In genomic region chr1:32353886-32354570, GRCh38 we compare ENCODE assay signal across 1 cellular context.
TF ChIP-seq lines count a peak whose summit lies in the region.

No MANE protein-coding gene starts in this region.

TF ChIP-seq in K562, 482 proteins besides CTCF, POLR2A, EP300 and RAD21 (continued from another document and continues in another):
- TF ChIP-seq CHD7 (IDR thresholded peaks at IDR 0.05; ENCODE audit: low read depth, low read length) = no peak
- TF ChIP-seq RBM17 (IDR thresholded peaks at IDR 0.05; ENCODE audit: borderline replicate concordance, low read depth, low read length) = no peak
- TF ChIP-seq ATF7 (IDR thresholded peaks at IDR 0.05) = no peak
- peak; percentile 38 for TF ChIP-seq CBFA2T3 (IDR thresholded peaks at IDR 0.05)
- TF ChIP-seq SMARCE1 (IDR thresholded peaks at IDR 0.05) = 0 out of 2 replicates have a peak, but pooled peaks have one; percentile 23
- 0 out of 2 replicates have a peak, but pooled peaks have one; percentile 8 for TF ChIP-seq ZNF121 (CRISPR knock-in tag; conservative IDR thresholded peaks at IDR 0.05)
- no peak for TF ChIP-seq HNRNPUL1 (IDR thresholded peaks at IDR 0.05; ENCODE audit: low read length)
- TF ChIP-seq TGIF2 (CRISPR knock-in tag; IDR thresholded peaks at IDR 0.05) = no peak
- no peak for TF ChIP-seq NBN (IDR thresholded peaks at IDR 0.05; ENCODE audit: low read depth)
- TF ChIP-seq KDM2B (CRISPR knock-in tag; IDR thresholded peaks at IDR 0.05) = no peak
- TF ChIP-seq KAT7 (CRISPR knock-in tag; IDR thresholded peaks at IDR 0.05; ENCODE audit: borderline replicate concordance) = no peak
- no peak for TF ChIP-seq TRIM24 (IDR thresholded peaks at IDR 0.05)
- no peak for TF ChIP-seq FOXJ2 (tag; IDR thresholded peaks at IDR 0.05)
- TF ChIP-seq NONO (IDR thresholded peaks at IDR 0.05; ENCODE audit: low read depth in 2 of 2, low read length in 1 of 2) = no peak
- TF ChIP-seq, protein P1, sequence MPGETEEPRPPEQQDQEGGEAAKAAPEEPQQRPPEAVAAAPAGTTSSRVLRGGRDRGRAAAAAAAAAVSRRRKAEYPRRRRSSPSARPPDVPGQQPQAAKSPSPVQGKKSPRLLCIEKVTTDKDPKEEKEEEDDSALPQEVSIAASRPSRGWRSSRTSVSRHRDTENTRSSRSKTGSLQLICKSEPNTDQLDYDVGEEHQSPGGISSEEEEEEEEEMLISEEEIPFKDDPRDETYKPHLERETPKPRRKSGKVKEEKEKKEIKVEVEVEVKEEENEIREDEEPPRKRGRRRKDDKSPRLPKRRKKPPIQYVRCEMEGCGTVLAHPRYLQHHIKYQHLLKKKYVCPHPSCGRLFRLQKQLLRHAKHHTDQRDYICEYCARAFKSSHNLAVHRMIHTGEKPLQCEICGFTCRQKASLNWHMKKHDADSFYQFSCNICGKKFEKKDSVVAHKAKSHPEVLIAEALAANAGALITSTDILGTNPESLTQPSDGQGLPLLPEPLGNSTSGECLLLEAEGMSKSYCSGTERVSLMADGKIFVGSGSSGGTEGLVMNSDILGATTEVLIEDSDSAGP (CRISPR knock-in tag; IDR thresholded peaks at IDR 0.05) = no peak
- no peak for TF ChIP-seq CCAR2 (IDR thresholded peaks at IDR 0.05; ENCODE audit: low read depth, low read length)
- 0 out of 2 replicates have a peak, but pooled peaks have one; percentile 13 for TF ChIP-seq JUND (IDR thresholded peaks at IDR 0.05; ENCODE audit: borderline replicate concordance, low read depth, low read length)
- no peak for TF ChIP-seq JUND (tag; IDR thresholded peaks at IDR 0.05; ENCODE audit: borderline replicate concordance, low read depth, low read length)
- no peak for TF ChIP-seq PCBP1 (IDR thresholded peaks at IDR 0.05; ENCODE audit: low read depth, low read length, poor library complexity, severe bottlenecking)
- peak; percentile 43; the same call in 1 of the 2 replicates for TF ChIP-seq NR2C1 (IDR thresholded peaks at IDR 0.05)
- TF ChIP-seq NR2C1 (tag; IDR thresholded peaks at IDR 0.05) = peak; percentile 58
- TF ChIP-seq ZNF431 (CRISPR knock-in tag; IDR thresholded peaks at IDR 0.05) = no peak
- TF ChIP-seq SETDB1 (IDR thresholded peaks at IDR 0.05; ENCODE audit: low read length) = no peak
- TF ChIP-seq NKRF (IDR thresholded peaks at IDR 0.05; ENCODE audit: borderline replicate concordance) = no peak
- TF ChIP-seq SMAD2 (IDR thresholded peaks at IDR 0.05; ENCODE audit: low read depth, low read length) = no peak
- TF ChIP-seq ZNF277 (CRISPR knock-in tag; IDR thresholded peaks at IDR 0.05; ENCODE audit: borderline replicate concordance) = no peak
- TF ChIP-seq ZNF197 (CRISPR knock-in tag; IDR thresholded peaks at IDR 0.05; ENCODE audit: low read depth) = no peak
- no peak for TF ChIP-seq GTF3C2 (IDR thresholded peaks at IDR 0.05; ENCODE audit: borderline replicate concordance, extremely low read depth, insufficient read length)
- no peak for TF ChIP-seq BRD9 (IDR thresholded peaks at IDR 0.05; ENCODE audit: low read depth, partially characterized antibody)
- no peak for TF ChIP-seq E2F8 (IDR thresholded peaks at IDR 0.05; ENCODE audit: low read depth, partially characterized antibody)
- TF ChIP-seq TEAD4 (IDR thresholded peaks at IDR 0.05; ENCODE audit: low read length) = peak; percentile 61; the same call in 1 of the 2 replicates
- no peak for TF ChIP-seq TEAD4 (CRISPR knock-in tag; IDR thresholded peaks at IDR 0.05; ENCODE audit: borderline replicate concordance)
- TF ChIP-seq ZNF12 (CRISPR knock-in tag; IDR thresholded peaks at IDR 0.05) = no peak
- no peak for TF ChIP-seq MAZ (CRISPR knock-in tag; conservative IDR thresholded peaks at IDR 0.05 in 1 of 2, IDR thresholded peaks at IDR 0.05 in 1 of 2)
